Comparison of ENCODE assay signal across 1 cellular context in the genomic region with DNA sequence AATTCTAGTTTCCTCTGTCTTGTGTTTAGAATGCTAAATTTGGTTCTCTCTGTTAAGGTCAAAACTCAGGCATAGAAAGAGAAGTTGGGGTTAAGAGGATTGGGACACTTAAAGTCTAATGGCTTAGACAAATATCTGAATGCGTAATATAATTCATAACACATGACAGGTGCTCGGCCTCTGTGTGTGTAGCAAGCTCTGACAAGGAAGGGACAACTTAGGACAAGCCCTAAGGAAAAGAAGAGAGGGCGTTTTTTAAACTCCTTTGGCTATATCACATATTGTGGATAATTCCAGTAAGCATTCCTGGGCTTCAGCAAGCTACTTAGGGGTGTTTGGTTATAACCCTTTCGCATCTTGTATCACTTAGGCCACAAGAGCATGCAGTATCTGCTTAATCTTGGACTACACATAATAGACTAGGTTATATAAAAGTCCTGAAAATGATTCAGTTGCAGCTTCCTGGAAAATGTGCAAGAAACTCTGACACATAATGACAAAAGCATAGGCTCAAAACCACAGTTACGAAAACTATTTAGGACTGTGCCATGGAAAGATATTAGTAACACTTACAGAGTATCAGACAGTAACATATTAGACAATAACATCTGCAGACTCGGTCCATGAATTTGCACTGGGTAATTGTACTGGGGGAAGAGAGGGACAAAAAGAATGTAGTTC.
TF ChIP-seq lines count a peak whose summit lies in the region.

No MANE protein-coding gene starts in this region.

TF ChIP-seq in K562, 482 proteins besides CTCF, POLR2A, EP300 and RAD21 (continued from another document):
- TF ChIP-seq, protein P1, sequence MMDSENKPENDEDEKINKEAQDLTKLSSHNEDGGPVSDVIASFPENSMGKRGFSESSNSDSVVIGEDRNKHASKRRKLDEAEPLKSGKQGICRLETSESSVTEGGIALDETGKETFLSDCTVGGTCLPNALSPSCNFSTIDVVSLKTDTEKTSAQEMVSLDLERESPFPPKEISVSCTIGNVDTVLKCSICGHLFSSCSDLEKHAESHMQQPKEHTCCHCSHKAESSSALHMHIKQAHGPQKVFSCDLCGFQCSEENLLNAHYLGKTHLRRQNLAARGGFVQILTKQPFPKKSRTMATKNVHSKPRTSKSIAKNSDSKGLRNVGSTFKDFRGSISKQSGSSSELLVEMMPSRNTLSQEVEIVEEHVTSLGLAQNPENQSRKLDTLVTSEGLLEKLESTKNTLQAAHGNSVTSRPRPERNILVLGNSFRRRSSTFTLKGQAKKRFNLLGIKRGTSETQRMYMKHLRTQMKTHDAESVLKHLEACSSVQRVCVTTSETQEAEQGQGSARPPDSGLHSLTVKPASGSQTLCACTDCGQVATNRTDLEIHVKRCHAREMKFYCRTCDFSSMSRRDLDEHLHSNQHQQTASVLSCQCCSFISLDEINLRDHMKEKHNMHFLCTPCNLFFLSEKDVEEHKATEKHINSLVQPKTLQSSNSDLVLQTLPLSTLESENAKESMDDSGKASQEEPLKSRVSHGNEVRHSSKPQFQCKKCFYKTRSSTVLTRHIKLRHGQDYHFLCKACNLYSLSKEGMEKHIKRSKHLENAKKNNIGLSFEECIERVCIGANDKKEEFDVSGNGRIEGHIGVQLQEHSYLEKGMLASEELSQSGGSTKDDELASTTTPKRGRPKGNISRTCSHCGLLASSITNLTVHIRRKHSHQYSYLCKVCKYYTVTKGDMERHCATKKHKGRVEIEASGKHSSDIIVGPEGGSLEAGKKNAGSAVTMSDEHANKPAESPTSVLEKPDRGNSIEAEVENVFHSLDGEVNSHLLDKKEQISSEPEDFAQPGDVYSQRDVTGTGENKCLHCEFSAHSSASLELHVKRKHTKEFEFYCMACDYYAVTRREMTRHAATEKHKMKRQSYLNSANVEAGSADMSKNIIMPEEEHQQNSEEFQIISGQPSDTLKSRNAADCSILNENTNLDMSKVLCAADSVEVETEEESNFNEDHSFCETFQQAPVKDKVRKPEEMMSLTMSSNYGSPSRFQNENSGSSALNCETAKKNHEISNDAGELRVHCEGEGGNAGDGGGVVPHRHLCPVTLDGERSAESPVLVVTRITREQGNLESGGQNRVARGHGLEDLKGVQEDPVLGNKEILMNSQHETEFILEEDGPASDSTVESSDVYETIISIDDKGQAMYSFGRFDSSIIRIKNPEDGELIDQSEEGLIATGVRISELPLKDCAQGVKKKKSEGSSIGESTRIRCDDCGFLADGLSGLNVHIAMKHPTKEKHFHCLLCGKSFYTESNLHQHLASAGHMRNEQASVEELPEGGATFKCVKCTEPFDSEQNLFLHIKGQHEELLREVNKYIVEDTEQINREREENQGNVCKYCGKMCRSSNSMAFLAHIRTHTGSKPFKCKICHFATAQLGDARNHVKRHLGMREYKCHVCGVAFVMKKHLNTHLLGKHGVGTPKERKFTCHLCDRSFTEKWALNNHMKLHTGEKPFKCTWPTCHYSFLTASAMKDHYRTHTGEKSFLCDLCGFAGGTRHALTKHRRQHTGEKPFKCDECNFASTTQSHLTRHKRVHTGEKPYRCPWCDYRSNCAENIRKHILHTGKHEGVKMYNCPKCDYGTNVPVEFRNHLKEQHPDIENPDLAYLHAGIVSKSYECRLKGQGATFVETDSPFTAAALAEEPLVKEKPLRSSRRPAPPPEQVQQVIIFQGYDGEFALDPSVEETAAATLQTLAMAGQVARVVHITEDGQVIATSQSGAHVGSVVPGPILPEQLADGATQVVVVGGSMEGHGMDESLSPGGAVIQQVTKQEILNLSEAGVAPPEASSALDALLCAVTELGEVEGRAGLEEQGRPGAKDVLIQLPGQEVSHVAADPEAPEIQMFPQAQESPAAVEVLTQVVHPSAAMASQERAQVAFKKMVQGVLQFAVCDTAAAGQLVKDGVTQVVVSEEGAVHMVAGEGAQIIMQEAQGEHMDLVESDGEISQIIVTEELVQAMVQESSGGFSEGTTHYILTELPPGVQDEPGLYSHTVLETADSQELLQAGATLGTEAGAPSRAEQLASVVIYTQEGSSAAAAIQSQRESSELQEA (IDR thresholded peaks at IDR 0.05; ENCODE audit: low read depth): peak; percentile 49; the same call in 1 of the 2 replicates
- TF ChIP-seq ETV6 (IDR thresholded peaks at IDR 0.05; ENCODE audit: borderline replicate concordance in 1 of 2, low read depth in 2 of 2, low read length in 1 of 2) (no peak), ETV6 (CRISPR knock-in tag; IDR thresholded peaks at IDR 0.05; ENCODE audit: borderline replicate concordance) (no peak), CBX3 (IDR thresholded peaks at IDR 0.05; ENCODE audit: borderline replicate concordance in 1 of 2, low read length in 2 of 2) (no peak), ZFP30 (CRISPR knock-in tag; IDR thresholded peaks at IDR 0.05; ENCODE audit: borderline replicate concordance) (no peak), PHF20 (IDR thresholded peaks at IDR 0.05; ENCODE audit: partially characterized antibody) (no peak), NFE2L1 (tag; IDR thresholded peaks at IDR 0.05; ENCODE audit: borderline replicate concordance, low read depth) (no peak), MYC (IDR thresholded peaks at IDR 0.05; ENCODE audit: low read depth, low read length) (no peak), MYC (CRISPR knock-in tag; IDR thresholded peaks at IDR 0.05; ENCODE audit: borderline replicate concordance, low read depth) (no peak), ZNF143 (CRISPR knock-in tag; IDR thresholded peaks at IDR 0.05) (no peak), FOSL1 (tag; conservative IDR thresholded peaks at IDR 0.05) (0 out of 2 replicates have a peak, but pooled peaks have one; percentile 28), SPI1 (IDR thresholded peaks at IDR 0.05; ENCODE audit: borderline replicate concordance, low read depth, low read length) (no peak), C11orf30 (IDR thresholded peaks at IDR 0.05; ENCODE audit: low read depth) (no peak), ZNF707 (CRISPR knock-in tag; conservative IDR thresholded peaks at IDR 0.05) (no peak), FOXM1 (IDR thresholded peaks at IDR 0.05; ENCODE audit: low read depth) (no peak), FOXM1 (CRISPR knock-in tag; IDR thresholded peaks at IDR 0.05; ENCODE audit: low read depth) (no peak)
- TF ChIP-seq, protein P2, sequence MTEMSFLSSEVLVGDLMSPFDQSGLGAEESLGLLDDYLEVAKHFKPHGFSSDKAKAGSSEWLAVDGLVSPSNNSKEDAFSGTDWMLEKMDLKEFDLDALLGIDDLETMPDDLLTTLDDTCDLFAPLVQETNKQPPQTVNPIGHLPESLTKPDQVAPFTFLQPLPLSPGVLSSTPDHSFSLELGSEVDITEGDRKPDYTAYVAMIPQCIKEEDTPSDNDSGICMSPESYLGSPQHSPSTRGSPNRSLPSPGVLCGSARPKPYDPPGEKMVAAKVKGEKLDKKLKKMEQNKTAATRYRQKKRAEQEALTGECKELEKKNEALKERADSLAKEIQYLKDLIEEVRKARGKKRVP (CRISPR knock-in tag; IDR thresholded peaks at IDR 0.05): no peak
TF ChIP-seq in K562: peak in this region for 2.
